Comparison of ENCODE assay signal across 33 cellular contexts in the genomic region with DNA sequence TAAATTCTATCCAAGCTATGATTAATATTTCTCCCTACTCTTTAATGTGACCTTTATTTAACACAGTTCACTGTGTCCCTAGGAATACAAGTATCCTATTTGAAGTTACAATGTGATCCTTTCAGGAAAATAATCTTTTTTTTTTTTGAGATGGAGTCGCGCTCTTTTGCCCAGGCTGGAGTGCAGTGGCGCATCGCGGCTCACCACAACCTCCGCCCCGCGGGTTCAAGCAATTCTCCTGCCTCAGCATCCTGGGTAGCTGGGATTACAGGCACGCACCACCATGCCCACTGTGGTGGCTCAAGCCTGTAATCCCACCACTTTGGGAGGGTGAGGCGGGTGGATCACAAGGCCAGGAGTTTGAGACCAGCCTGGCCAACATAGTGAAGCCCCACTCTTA.
"Had no signal": no experiment of that assay in that cellular context is flagged by ENCODE, and none has a peak within 500 bp of the region (broad histone marks: within the 10 kb centered on the region; RNA-seq: fewer than 3 reads in every experiment).

No MANE protein-coding gene starts in this region.

- DNase-seq: activated effector memory CD4-positive, alpha-beta T cell treated with anti-CD3 and anti-CD28 coated beads, Interleukin-2, amount 50 U/mL, for 16 hours; activated effector memory CD4-positive, alpha-beta T cell treated with Interleukin-2 at 50 U/mL for 16 hours; activated gamma-delta T cell; activated gamma-delta T cell treated with Interleukin-2 at 50 U/mL for 16 hours; activated naive CD4-positive, alpha-beta T cell; activated naive CD4-positive, alpha-beta T cell treated with anti-CD3 and anti-CD28 coated beads for 36 hours; activated naive CD4-positive, alpha-beta T cell treated with anti-CD3 and anti-CD28 coated beads, Interleukin-2, amount 10 ng/mL, durations not matched to agents 7 days and 5 days; activated naive CD4-positive, alpha-beta T cell treated with anti-CD3 and anti-CD28 coated beads, Interleukin-2, amount 50 U/mL, for 16 hours; activated naive CD4-positive, alpha-beta T cell treated with Interleukin-2 at 50 U/mL for 16 hours; activated naive CD8-positive, alpha-beta T cell treated with anti-CD3 and anti-CD28 coated beads for 36 hours; activated naive CD8-positive, alpha-beta T cell treated with anti-CD3 and anti-CD28 coated beads, Interleukin-2, amount 10 ng/mL, durations not matched to agents 7 days and 5 days; activated naive CD8-positive, alpha-beta T cell treated with anti-CD3 and anti-CD28 coated beads, Interleukin-2, amount 50 U/mL, for 24 hours; activated T-cell treated with anti-CD3 and anti-CD28 coated beads, Interleukin-2, amount 50 U/mL, for 1 hour; activated T-cell treated with anti-CD3 and anti-CD28 coated beads, Interleukin-2, amount 50 U/mL, for 24 hours; activated T-cell treated with anti-CD3 and anti-CD28 coated beads, Interleukin-2, amount 50 U/mL, for 4 hours; activated T-cell treated with anti-CD3 and anti-CD28 coated beads, Interleukin-2, amount 50 U/mL, for 48 hours; activated T-cell treated with anti-CD3 and anti-CD28 coated beads, Interleukin-2, amount 50 U/mL, for 72 hours; adrenal gland; amniotic stem cell; amygdala; anterior cingulate cortex; body of pancreas; brain microvascular endothelial cell; caudate nucleus; central memory CD4-positive, alpha-beta T cell; cerebellar nuclear complex had no signal

- H3K4me1 ChIP-seq: adrenal gland, ascending aorta, body of pancreas, breast epithelium had no signal

- H3K36me3 ChIP-seq: breast epithelium had no signal

- FAIRE-seq: astrocyte, bronchial epithelial cell had no signal

- H3K4me3 ChIP-seq: adrenal gland, ascending aorta, body of pancreas, breast epithelium, cardiac muscle cell had no signal

- H3K27me3 ChIP-seq: adrenal gland, ascending aorta, body of pancreas, brain microvascular endothelial cell, breast epithelium, cardiac muscle cell had no signal

- H3K9me3 ChIP-seq: adrenal gland, ascending aorta, body of pancreas, breast epithelium had no signal

- ATAC-seq: activated naive CD4-positive, alpha-beta T cell treated with anti-CD3 and anti-CD28 coated beads, Interleukin-2, amount 50 U/mL, for 72 hours; activated naive CD8-positive, alpha-beta T cell treated with anti-CD3 and anti-CD28 coated beads, Interleukin-2, amount 50 U/mL, for 24 hours; activated T-cell treated with anti-CD3 and anti-CD28 coated beads, Interleukin-2, amount 50 U/mL, for 4 hours; activated T-cell treated with anti-CD3 and anti-CD28 coated beads, Interleukin-2, amount 50 U/mL, for 72 hours; activated T-helper 17 cell treated with anti-CD3 and anti-CD28 coated beads, Interleukin-2, amount 50 U/mL, for 72 hours; body of pancreas had no signal

- H3K27ac ChIP-seq: adrenal gland, ascending aorta, body of pancreas, brain microvascular endothelial cell, breast epithelium, cardiac muscle cell had no signal
